ENCODE assay signal across 8 cellular contexts in genomic region chr10:101536800-101537199, GRCh38. TPM values are rescaled to one million over a fixed set of nuclear protein-coding genes. Genes with fewer than 3 reads are reported as not detected.
DNase-seq lines count a peak whose midpoint lies in the region; ATAC-seq, FAIRE-seq and TF ChIP-seq lines count a peak whose summit lies in the region.

No MANE protein-coding gene starts in this region.

- no peak overlapping the region for H3K4me3 ChIP-seq in HFF-Myc (replicated peaks; ENCODE audit: low read depth, low read length)
- no peak overlapping the region for H3K4me3 ChIP-seq in adipocyte (ENCODE audit: low read length)
- H3K4me3 ChIP-seq in hepatocyte: no peak overlapping the region

- no peaks in the 10 kb centered on the region for H3K27me3 ChIP-seq in adipocyte (replicated peaks; ENCODE audit: control insufficient read depth, insufficient read depth, low read length)
- no peaks in the 10 kb centered on the region for H3K27me3 ChIP-seq in hepatocyte

- FAIRE-seq in D721Med (lab: Jason Lieb, UNC): peak; percentile 16

- H3K4me1 ChIP-seq in adipocyte (ENCODE audit: control insufficient read depth, insufficient read depth, low read length) (no peaks in the 10 kb centered on the region), hepatocyte (ENCODE audit: insufficient read depth) (no peaks in the 10 kb centered on the region)

- H2AFZ ChIP-seq in hepatocyte: no peak overlapping the region

- H3K9me3 ChIP-seq in adipocyte (ENCODE audit: control insufficient read depth, low read length) (no peaks in the 10 kb centered on the region), hepatocyte (ENCODE audit: low read depth) (no peaks in the 10 kb centered on the region)

- H3K9me2 ChIP-seq in hepatocyte (replicated peaks; ENCODE audit: insufficient read depth): no peaks in the 10 kb centered on the region

- H3K4me2 ChIP-seq in hepatocyte: no peak overlapping the region

- ATAC-seq in HG03354 (IDR thresholded peaks at IDR 0.05; ENCODE audit: poor library complexity, severe bottlenecking, unreplicated experiment) (no peak), HG02610 (IDR thresholded peaks at IDR 0.05; ENCODE audit: unreplicated experiment) (no peak), GM21367 (IDR thresholded peaks at IDR 0.05; ENCODE audit: unreplicated experiment) (no peak)

- no peak overlapping the region for H3K9ac ChIP-seq in adipocyte (ENCODE audit: low read length)

- DNase-seq in D721Med (ENCODE audit: insufficient read length, low spot score): no peak
- DNase-seq in HFF-Myc (ENCODE audit: extremely low read depth, low read depth): peak; percentile 20
- peak; percentile 33 for DNase-seq in adipocyte (ENCODE audit: low read depth)
- DNase-seq in lung microvascular endothelial cell (ENCODE audit: low read depth in 2 of 2): peak; percentile 21 to 32
- no peak for DNase-seq in hepatocyte (ENCODE audit: low spot score)

- H3K79me2 ChIP-seq in hepatocyte: no peaks in the 10 kb centered on the region

- no peak overlapping the region for H3K27ac ChIP-seq in hepatocyte

- TF ChIP-seq CTCF in D721Med (IDR thresholded peaks at IDR 0.05; ENCODE audit: insufficient read depth, missing control alignments): peak; percentile 52
- peak; percentile 37 for TF ChIP-seq CTCF in HFF-Myc (IDR thresholded peaks at IDR 0.05; ENCODE audit: low read depth, low read length, missing control alignments)
- TF ChIP-seq CTCF in hepatocyte (IDR thresholded peaks at IDR 0.05; ENCODE audit: poor library complexity): no peak

- no peaks in the 10 kb centered on the region for H4K20me1 ChIP-seq in hepatocyte (ENCODE audit: insufficient read depth, poor library complexity, severe bottlenecking)

- H3K36me3 ChIP-seq in adipocyte (ENCODE audit: control insufficient read depth, insufficient read depth, low read length, severe bottlenecking): peaks cover 52% of the 10 kb centered on the region
- no peaks in the 10 kb centered on the region for H3K36me3 ChIP-seq in hepatocyte (replicated peaks; ENCODE audit: insufficient read depth, low read depth)

RNA-seq across cellular contexts. Expression of gene POLL, which starts 51.3 kb away (rescaled TPM):
- total RNA-seq in lung microvascular endothelial cell (5.0 and 6.3 TPM in 2 replicates), hepatocyte (17.7 and 20.9 TPM in 2 replicates)
- polyA plus RNA-seq in hepatocyte: 16.8 and 19.2 TPM in 2 replicates

RNA-seq across cellular contexts. Expression of gene DPCD, which starts 51.3 kb away (rescaled TPM):
- total RNA-seq in lung microvascular endothelial cell (12.1 and 15.7 TPM in 2 replicates), hepatocyte (24.8 and 27.9 TPM in 2 replicates)
- polyA plus RNA-seq in hepatocyte: 26.5 and 30.1 TPM in 2 replicates

Comparison
In these comparisons a context has a peak if more than half of its experiments do, and no peak if none do; other contexts are left out.
1. DNase-seq: peak in HFF-Myc (single experiment), adipocyte (single experiment) and lung microvascular endothelial cell (2 of 2); none in D721Med (single experiment) and hepatocyte (single experiment).